25 cellular contexts compared by ENCODE assay signal in genomic region chr6:29295181-29295585, GRCh38. TPM values are rescaled to one million over a fixed set of nuclear protein-coding genes. Genes with fewer than 3 reads are reported as not detected.
A peak's percentile ranks its signal among the peaks of the same experiment; 100 is the strongest.
DNase-seq lines count a peak whose midpoint lies in the region; ATAC-seq and TF ChIP-seq lines count a peak whose summit lies in the region.
"Had no signal": no experiment of that assay in that cellular context is flagged by ENCODE, and none has a peak within 500 bp of the region (broad histone marks: within the 10 kb centered on the region; RNA-seq: fewer than 3 reads in every experiment).

No MANE protein-coding gene starts in this region.

- no peak overlapping the region for H4K91ac ChIP-seq in mesenchymal stem cell (ENCODE audit: low read length)

- H3K27me3 ChIP-seq in mesenchymal stem cell (ENCODE audit: control insufficient read depth in 1 of 2, insufficient read depth in 1 of 2, low read length in 2 of 2): no peaks in the 10 kb centered on the region

- H3K4me1 Mint-ChIP-seq in natural killer cell treated with Interleukin-12 subunit alpha and Interleukin-12 subunit beta and Interleukin-15 and Interleukin-18, amount 100 ng/mL, for 72 hours (ENCODE audit: low read depth in 2 of 2): no peaks in the 10 kb centered on the region
- no peaks in the 10 kb centered on the region for H3K4me1 Mint-ChIP-seq in natural killer cell

- intact Hi-C loops in natural killer cell (cut with micrococcal nuclease): no loop called here

- no peaks in the 10 kb centered on the region for H3K36me3 ChIP-seq in mesenchymal stem cell (ENCODE audit: control insufficient read depth in 1 of 2, insufficient read depth in 2 of 2, low read depth in 1 of 2, low read length in 2 of 2)

- TF ChIP-seq CTCF in natural killer cell (IDR thresholded peaks at IDR 0.05): no peak

- H2AK5ac ChIP-seq in mesenchymal stem cell (ENCODE audit: low read length, severe bottlenecking): no peak overlapping the region

- peaks cover 4 to 26% of the 10 kb centered on the region in 2 donors for H3K27me3 Mint-ChIP-seq in natural killer cell treated with Interleukin-12 subunit alpha and Interleukin-12 subunit beta and Interleukin-15 and Interleukin-18, amount 100 ng/mL, for 72 hours
- peaks cover 3 to 14% of the 10 kb centered on the region in 2 donors for H3K27me3 Mint-ChIP-seq in natural killer cell (ENCODE audit: low read depth in 2 of 2)

- H3K18ac ChIP-seq in mesenchymal stem cell (ENCODE audit: low read depth in 1 of 2, low read length in 2 of 2): no peak overlapping the region

- H3K9me3 Mint-ChIP-seq in natural killer cell treated with Interleukin-12 subunit alpha and Interleukin-12 subunit beta and Interleukin-15 and Interleukin-18, amount 100 ng/mL, for 72 hours: no peaks in the 10 kb centered on the region
- H3K9me3 Mint-ChIP-seq in natural killer cell: no peaks in the 10 kb centered on the region
- H3K9me3 Mint-ChIP-seq: CD8-positive, alpha-beta T cell had no signal

- no peak overlapping the region for H3K4ac ChIP-seq in mesenchymal stem cell (ENCODE audit: low read depth in 1 of 2, low read length in 2 of 2)

- no peak overlapping the region for H3K4me3 ChIP-seq in mesenchymal stem cell (ENCODE audit: insufficient read depth in 1 of 2, low read depth in 1 of 2, low read length in 2 of 2)

- no peak for DNase-seq in natural killer cell treated with Interleukin-12 subunit alpha and Interleukin-12 subunit beta and Interleukin-15 and Interleukin-18, amount 100 ng/mL, for 72 hours (ENCODE audit: low spot score)
- DNase-seq in natural killer cell (no peak), glomerular visceral epithelial cell (ENCODE audit: extremely low spot score) (peak; percentile 8), mesenchymal stem cell (no peak), NCI-H128 (lab: John Stamatoyannopoulos, UW; ENCODE audit: unreplicated experiment) (no peak), NCI-H2107 treated with DMSO at 0.1 percent for 48 hours (lab: John Stamatoyannopoulos, UW; ENCODE audit: unreplicated experiment) (no peak)
- DNase-seq: AML-193; C1 segment of cervical spinal cord; EL; GF-D8; HCEC 1CT; KG1; NCI-H1092 treated with DMSO at 0.1 percent for 48 hours; NCI-H2029 treated with DMSO at 0.1 percent for 48 hours; NCI-H2171; NCI-H345; NCI-H524; NCI-H774; NK-92 treated with Interleukin-12 subunit alpha and Interleukin-12 subunit beta, amount 100 ng/mL, for 24 hours had no signal

- H3K4me1 ChIP-seq in mesenchymal stem cell (ENCODE audit: control insufficient read depth, insufficient read depth, low read depth, low read length): peaks cover 5% of the 10 kb centered on the region

- H2BK120ac ChIP-seq in mesenchymal stem cell (ENCODE audit: low read depth, low read length): no peak overlapping the region

- 86% methylated on average over 12 of the region's 12 CpGs for WGBS in mesenchymal stem cell

- no peak overlapping the region for H2AFZ ChIP-seq in mesenchymal stem cell (ENCODE audit: low read depth, low read length)

- peak; percentile 20 to 48 for ATAC-seq in natural killer cell treated with Interleukin-12 subunit alpha and Interleukin-12 subunit beta and Interleukin-15 and Interleukin-18, amount 100 ng/mL, for 72 hours
- ATAC-seq in natural killer cell (no peak), GM19467 (IDR thresholded peaks at IDR 0.05; ENCODE audit: unreplicated experiment) (no peak)
- ATAC-seq: CD8-positive, alpha-beta T cell; Panc1 had no signal

- peak overlapping the region; percentile 5 for H3K27ac ChIP-seq in mesenchymal stem cell (ENCODE audit: low read length, poor library complexity, severe bottlenecking)

- no peak overlapping the region for H2BK5ac ChIP-seq in mesenchymal stem cell (ENCODE audit: low read depth, low read length, poor library complexity, severe bottlenecking)

- no peak overlapping the region for H3K27ac Mint-ChIP-seq in natural killer cell treated with Interleukin-12 subunit alpha and Interleukin-12 subunit beta and Interleukin-15 and Interleukin-18, amount 100 ng/mL, for 72 hours
- H3K27ac Mint-ChIP-seq in natural killer cell: no peak overlapping the region
- H3K27ac Mint-ChIP-seq: CD8-positive, alpha-beta T cell had no signal

- H4K8ac ChIP-seq in mesenchymal stem cell (ENCODE audit: low read length): no peak overlapping the region

- H3K23ac ChIP-seq in mesenchymal stem cell (ENCODE audit: low read length in 2 of 2): no peak overlapping the region

- H3K9ac ChIP-seq in mesenchymal stem cell (ENCODE audit: low read length): no peak overlapping the region

- H3K36me3 Mint-ChIP-seq in natural killer cell treated with Interleukin-12 subunit alpha and Interleukin-12 subunit beta and Interleukin-15 and Interleukin-18, amount 100 ng/mL, for 72 hours: no peaks in the 10 kb centered on the region
- H3K36me3 Mint-ChIP-seq in natural killer cell: no peaks in the 10 kb centered on the region
- H3K36me3 Mint-ChIP-seq: CD8-positive, alpha-beta T cell had no signal

- H3K9me3 ChIP-seq in mesenchymal stem cell (ENCODE audit: control insufficient read depth, low read length): no peaks in the 10 kb centered on the region

- no peak overlapping the region for H2BK15ac ChIP-seq in mesenchymal stem cell (ENCODE audit: low read depth, poor library complexity, severe bottlenecking)

- H3K79me1 ChIP-seq in mesenchymal stem cell (replicated peaks; ENCODE audit: low read length, poor library complexity, severe bottlenecking): no peaks in the 10 kb centered on the region

- H3K4me3 Mint-ChIP-seq in natural killer cell treated with Interleukin-12 subunit alpha and Interleukin-12 subunit beta and Interleukin-15 and Interleukin-18, amount 100 ng/mL, for 72 hours: no peak overlapping the region
- H3K4me3 Mint-ChIP-seq in natural killer cell: no peak overlapping the region
- H3K4me3 Mint-ChIP-seq: CD8-positive, alpha-beta T cell had no signal

- no peak overlapping the region for H2BK12ac ChIP-seq in mesenchymal stem cell (ENCODE audit: low read length in 2 of 2)

- H3K14ac ChIP-seq in mesenchymal stem cell (ENCODE audit: low read length in 2 of 2): no peak overlapping the region

- no peak overlapping the region for H3K4me2 ChIP-seq in mesenchymal stem cell (ENCODE audit: low read length, poor library complexity, severe bottlenecking)

RNA-seq across cellular contexts. Expression of gene OR14J1, which starts 6.3 kb away (rescaled TPM):
- total RNA-seq in natural killer cell treated with Interleukin-12 subunit alpha and Interleukin-12 subunit beta and Interleukin-15 and Interleukin-18, amount 100 ng/mL, for 72 hours: not detected
- not detected for total RNA-seq in natural killer cell
- not detected for polyA plus RNA-seq in mesenchymal stem cell (2013, experiment 1 of 2)
- polyA plus RNA-seq in mesenchymal stem cell (2013, experiment 2 of 2): not detected
- total RNA-seq: A172; CD8-positive, alpha-beta T cell; HT1080 had no signal
- polyA plus RNA-seq: AG04450 had no signal

Comparison
In these comparisons a context has a peak if more than half of its experiments do, and no peak if none do; other contexts are left out.
1. ATAC-seq: peak in natural killer cell treated with Interleukin-12 subunit alpha and Interleukin-12 subunit beta and Interleukin-15 and Interleukin-18, amount 100 ng/mL, for 72 hours (2 of 2); none in natural killer cell (0 of 3) and GM19467 (single experiment).